In the genomic region with DNA sequence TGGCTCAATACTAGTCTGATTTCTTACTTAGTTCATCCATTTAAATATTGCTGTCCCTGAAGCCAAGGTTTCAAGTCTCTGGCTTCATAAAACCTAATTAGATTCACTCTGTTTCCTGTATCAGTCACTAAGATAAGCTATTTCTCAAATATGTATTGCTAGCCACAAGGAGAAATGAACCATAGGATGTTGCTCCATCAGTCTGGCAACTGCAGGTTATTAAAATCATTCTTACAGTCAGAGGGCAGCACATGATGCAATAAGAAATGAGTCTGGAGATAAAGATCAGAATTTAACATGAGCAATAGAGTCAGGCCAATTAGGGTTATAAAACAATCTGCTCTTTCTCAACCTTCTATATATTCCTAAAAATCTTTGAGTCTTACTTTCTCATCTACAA, we compare ENCODE assay signal across 12 cellular contexts.
A peak's percentile ranks its signal among the peaks of the same experiment; 100 is the strongest.
DNase-seq lines count a peak whose midpoint lies in the region; ATAC-seq and TF ChIP-seq lines count a peak whose summit lies in the region.
"Had no signal": no experiment of that assay in that cellular context is flagged by ENCODE, and none has a peak within 500 bp of the region (broad histone marks: within the 10 kb centered on the region; RNA-seq: fewer than 3 reads in every experiment).

No MANE protein-coding gene starts in this region.

- H3K27ac ChIP-seq in epithelial cell of prostate, result peak overlapping the region; percentile 53
- H3K27ac ChIP-seq: lower lobe of right lung, tibial nerve had no signal

- peak; percentile 75 for DNase-seq in GM03348 (ENCODE audit: low spot score)
- peak; percentile 74 for DNase-seq in NOMO-1 treated with dmso at 0.1 percent for 144 hours (lab: John Stamatoyannopoulos, UW; ENCODE audit: unreplicated experiment)
- DNase-seq in epithelial cell of prostate (ENCODE audit: low read depth, low spot score), result peak; percentile 86
- DNase-seq in skeletal muscle cell (ENCODE audit: low read depth), result peak; percentile 64
- no peak for DNase-seq in NCI-H2171 treated with DMSO at 0.1 percent for 48 hours (lab: John Stamatoyannopoulos, UW)
- DNase-seq in GM10248 (ENCODE audit: extremely low spot score), result no peak
- DNase-seq: activated CD8-positive, alpha-beta memory T cell treated with anti-CD3 and anti-CD28 coated beads, Interleukin-2, amount 10 ng/mL, durations not matched to agents 7 days and 5 days; lower lobe of right lung; NCI-H446; stimulated activated CD4-positive, alpha-beta T cell treated with anti-CD3 and anti-CD28 coated beads, Interleukin-1b, Interleukin-23, amount 100 ng/mL, for 48 hours had no signal

- POLR2A ChIA-PET in GM10248 (lab: Yijun Ruan, JAX), result no interaction called here

- CTCF ChIA-PET in GM10248 (lab: Yijun Ruan, JAX), result no interaction called here

- ATAC-seq in HG03025 (IDR thresholded peaks at IDR 0.05; ENCODE audit: low FRiP score, unreplicated experiment), result no peak
- ATAC-seq: activated CD8-positive, alpha-beta memory T cell treated with anti-CD3 and anti-CD28 coated beads, Interleukin-2, amount 10 ng/mL, durations not matched to agents 7 days and 5 days; lower lobe of right lung had no signal

- H3K4me3 ChIP-seq in skeletal muscle cell (ENCODE audit: low read depth, low read length), result no peak overlapping the region
- H3K4me3 ChIP-seq: lower lobe of right lung, tibial nerve had no signal

- no peak for TF ChIP-seq CTCF in GM10248 (IDR thresholded peaks at IDR 0.05; ENCODE audit: control extremely low read depth, extremely low read depth, low read depth, missing control alignments)

Comparison
In these comparisons a context has a peak if more than half of its experiments do, and no peak if none do; other contexts are left out.
1. DNase-seq: peak in GM03348 (single experiment), NOMO-1 treated with dmso at 0.1 percent for 144 hours (single experiment), epithelial cell of prostate (single experiment) and skeletal muscle cell (single experiment); none in NCI-H2171 treated with DMSO at 0.1 percent for 48 hours (single experiment) and GM10248 (single experiment).